In the genomic region with DNA sequence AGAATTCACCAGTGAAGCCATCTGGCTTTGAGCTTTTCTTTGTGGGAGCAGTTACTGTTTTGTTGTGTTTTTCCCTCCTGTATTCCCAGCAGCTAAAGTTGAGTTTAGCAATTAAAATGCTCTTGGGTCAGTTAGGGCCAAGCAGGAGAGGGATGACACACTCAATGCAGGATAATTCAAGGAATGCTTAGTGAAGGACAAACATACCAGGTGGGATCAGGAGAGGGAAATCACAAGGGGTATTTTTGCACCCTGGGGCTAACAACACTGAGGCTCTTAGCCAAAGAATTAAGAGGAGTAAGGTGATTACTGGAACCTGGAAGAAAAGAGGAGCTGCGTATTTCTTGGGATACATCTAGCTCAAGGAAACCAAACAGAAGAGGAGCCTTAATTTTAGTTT, we compare ENCODE assay signal across 22 cellular contexts.
DNase-seq lines count a peak whose midpoint lies in the region; ATAC-seq and TF ChIP-seq lines count a peak whose summit lies in the region.
"Had no signal": no experiment of that assay in that cellular context is flagged by ENCODE, and none has a peak within 500 bp of the region (broad histone marks: within the 10 kb centered on the region; RNA-seq: fewer than 3 reads in every experiment).

No MANE protein-coding gene starts in this region.

- H3K9ac ChIP-seq in NT2/D1 (ENCODE audit: insufficient read length, low read depth), result no peak overlapping the region

- TF ChIP-seq CTCF in GM23338 (conservative IDR thresholded peaks at IDR 0.05; ENCODE audit: low read depth in 2 of 2), result no peak
- no peak for TF ChIP-seq CTCF in endothelial cell (IDR thresholded peaks at IDR 0.05; ENCODE audit: unreplicated experiment)
- TF ChIP-seq CTCF in upper lobe of right lung (IDR thresholded peaks at IDR 0.05), result no peak

- H2AFZ ChIP-seq in GM23338, result peak overlapping the region; percentile 49

- H3K36me3 Mint-ChIP-seq in GM23338 (ENCODE audit: low read depth) (no peaks in the 10 kb centered on the region), endothelial cell (ENCODE audit: low read depth, unreplicated experiment) (no peaks in the 10 kb centered on the region)
- H3K36me3 Mint-ChIP-seq: CD8-positive, alpha-beta T cell; IgD-negative memory B cell had no signal

- H3K36me3 ChIP-seq in GM23338 (ENCODE audit: insufficient read depth) (no peaks in the 10 kb centered on the region), NT2/D1 (ENCODE audit: insufficient read depth, insufficient read length, low read length) (no peaks in the 10 kb centered on the region), upper lobe of right lung (no peaks in the 10 kb centered on the region)

- H3K4me2 ChIP-seq in GM23338, result no peak overlapping the region

- H3K27ac Mint-ChIP-seq in GM23338 (peak overlapping the region; percentile 91), endothelial cell (ENCODE audit: unreplicated experiment) (no peak overlapping the region)
- H3K27ac Mint-ChIP-seq: CD8-positive, alpha-beta T cell; IgD-negative memory B cell had no signal

- H3K4me3 Mint-ChIP-seq in GM23338, result no peak overlapping the region
- no peak overlapping the region for H3K4me3 Mint-ChIP-seq in endothelial cell (ENCODE audit: unreplicated experiment)
- H3K4me3 Mint-ChIP-seq: CD8-positive, alpha-beta T cell; IgD-negative memory B cell had no signal

- H3K9me3 Mint-ChIP-seq in GM23338 (no peaks in the 10 kb centered on the region), endothelial cell (ENCODE audit: unreplicated experiment) (no peaks in the 10 kb centered on the region)

- ATAC-seq in GM23338 (peak; percentile 98), upper lobe of right lung (no peak)
- ATAC-seq: CD8-positive, alpha-beta T cell; HCT116 had no signal

- intact Hi-C loops in upper lobe of right lung (cut with DNase I), result no loop called here

- H3K4me3 ChIP-seq in GM23338, result no peak overlapping the region
- no peak overlapping the region for H3K4me3 ChIP-seq in NT2/D1 (ENCODE audit: insufficient read length, low read depth)
- no peak overlapping the region for H3K4me3 ChIP-seq in upper lobe of right lung

- no peaks in the 10 kb centered on the region for H3K79me2 ChIP-seq in GM23338 (replicated peaks; ENCODE audit: insufficient read depth)

- H3K4me1 Mint-ChIP-seq in GM23338 (peaks cover 22% of the 10 kb centered on the region), endothelial cell (ENCODE audit: unreplicated experiment) (peaks cover 2% of the 10 kb centered on the region)
- H3K4me1 Mint-ChIP-seq: IgD-negative memory B cell had no signal

- no peaks in the 10 kb centered on the region for H3K9me3 ChIP-seq in NT2/D1 (ENCODE audit: insufficient read depth, low read length)
- H3K9me3 ChIP-seq in upper lobe of right lung, result no peaks in the 10 kb centered on the region

- no peaks in the 10 kb centered on the region for H3K27me3 ChIP-seq in GM23338 (ENCODE audit: insufficient read depth)
- H3K27me3 ChIP-seq in NT2/D1 (ENCODE audit: insufficient read depth, insufficient read length), result no peaks in the 10 kb centered on the region
- no peaks in the 10 kb centered on the region for H3K27me3 ChIP-seq in upper lobe of right lung

- H4K20me1 ChIP-seq in GM23338 (replicated peaks; ENCODE audit: insufficient read depth), result no peaks in the 10 kb centered on the region

- peak overlapping the region; percentile 58 for H3K27ac ChIP-seq in GM23338 (ENCODE audit: low read depth)
- H3K27ac ChIP-seq in upper lobe of right lung, result no peak overlapping the region

- DNase-seq in GM23338 (ENCODE audit: low spot score) (peak; percentile 47), NT2/D1 (ENCODE audit: low read depth, low spot score) (peak; percentile 57), iPS DF 19.7 (ENCODE audit: low read depth, low spot score) (peak; percentile 35), islet precursor cell (peak; percentile 74), endothelial cell (ENCODE audit: low spot score) (no peak), NCI-H748 treated with DMSO at 0.1 percent for 48 hours (lab: John Stamatoyannopoulos, UW) (no peak), upper lobe of right lung (no peak)
- no peak for DNase-seq in activated CD4-positive, alpha-beta T cell treated with anti-CD3 and anti-CD28 coated beads for 4 hours
- DNase-seq: 8988T; AML-193; C1 segment of cervical spinal cord; CD8-positive, alpha-beta T cell; GDM1; Karpas-422; MV-4-11; NCI-H1694 treated with DMSO at 0.1 percent for 48 hours; NCI-H2081 treated with DMSO at 0.1 percent for 48 hours; NCI-H2171 treated with DMSO at 0.1 percent for 48 hours; NCI-H446; Right ventricle myocardium superior had no signal

- no peaks in the 10 kb centered on the region for H3F3A ChIP-seq in GM23338 (replicated peaks; ENCODE audit: low read depth)

- H3K27me3 Mint-ChIP-seq in GM23338 (ENCODE audit: insufficient read depth, low read depth, poor library complexity) (no peaks in the 10 kb centered on the region), endothelial cell (ENCODE audit: unreplicated experiment) (peaks cover 2% of the 10 kb centered on the region)
- H3K27me3 Mint-ChIP-seq: IgD-negative memory B cell had no signal

- H3K9me2 ChIP-seq in GM23338 (ENCODE audit: insufficient read depth), result peaks cover 5% of the 10 kb centered on the region; the same call in 1 of the 2 replicates

- H3K4me1 ChIP-seq in GM23338 (ENCODE audit: insufficient read depth) (peaks cover 12% of the 10 kb centered on the region; the same call in 1 of the 2 replicates), NT2/D1 (ENCODE audit: insufficient read depth, insufficient read length) (no peaks in the 10 kb centered on the region), upper lobe of right lung (no peaks in the 10 kb centered on the region)

TF ChIP-seq in GM23338, 12 proteins besides CTCF, POLR2A, EP300 and RAD21:
- TF ChIP-seq JUNB (IDR thresholded peaks at IDR 0.05; ENCODE audit: unreplicated experiment), result no peak
- TF ChIP-seq, protein P1, sequence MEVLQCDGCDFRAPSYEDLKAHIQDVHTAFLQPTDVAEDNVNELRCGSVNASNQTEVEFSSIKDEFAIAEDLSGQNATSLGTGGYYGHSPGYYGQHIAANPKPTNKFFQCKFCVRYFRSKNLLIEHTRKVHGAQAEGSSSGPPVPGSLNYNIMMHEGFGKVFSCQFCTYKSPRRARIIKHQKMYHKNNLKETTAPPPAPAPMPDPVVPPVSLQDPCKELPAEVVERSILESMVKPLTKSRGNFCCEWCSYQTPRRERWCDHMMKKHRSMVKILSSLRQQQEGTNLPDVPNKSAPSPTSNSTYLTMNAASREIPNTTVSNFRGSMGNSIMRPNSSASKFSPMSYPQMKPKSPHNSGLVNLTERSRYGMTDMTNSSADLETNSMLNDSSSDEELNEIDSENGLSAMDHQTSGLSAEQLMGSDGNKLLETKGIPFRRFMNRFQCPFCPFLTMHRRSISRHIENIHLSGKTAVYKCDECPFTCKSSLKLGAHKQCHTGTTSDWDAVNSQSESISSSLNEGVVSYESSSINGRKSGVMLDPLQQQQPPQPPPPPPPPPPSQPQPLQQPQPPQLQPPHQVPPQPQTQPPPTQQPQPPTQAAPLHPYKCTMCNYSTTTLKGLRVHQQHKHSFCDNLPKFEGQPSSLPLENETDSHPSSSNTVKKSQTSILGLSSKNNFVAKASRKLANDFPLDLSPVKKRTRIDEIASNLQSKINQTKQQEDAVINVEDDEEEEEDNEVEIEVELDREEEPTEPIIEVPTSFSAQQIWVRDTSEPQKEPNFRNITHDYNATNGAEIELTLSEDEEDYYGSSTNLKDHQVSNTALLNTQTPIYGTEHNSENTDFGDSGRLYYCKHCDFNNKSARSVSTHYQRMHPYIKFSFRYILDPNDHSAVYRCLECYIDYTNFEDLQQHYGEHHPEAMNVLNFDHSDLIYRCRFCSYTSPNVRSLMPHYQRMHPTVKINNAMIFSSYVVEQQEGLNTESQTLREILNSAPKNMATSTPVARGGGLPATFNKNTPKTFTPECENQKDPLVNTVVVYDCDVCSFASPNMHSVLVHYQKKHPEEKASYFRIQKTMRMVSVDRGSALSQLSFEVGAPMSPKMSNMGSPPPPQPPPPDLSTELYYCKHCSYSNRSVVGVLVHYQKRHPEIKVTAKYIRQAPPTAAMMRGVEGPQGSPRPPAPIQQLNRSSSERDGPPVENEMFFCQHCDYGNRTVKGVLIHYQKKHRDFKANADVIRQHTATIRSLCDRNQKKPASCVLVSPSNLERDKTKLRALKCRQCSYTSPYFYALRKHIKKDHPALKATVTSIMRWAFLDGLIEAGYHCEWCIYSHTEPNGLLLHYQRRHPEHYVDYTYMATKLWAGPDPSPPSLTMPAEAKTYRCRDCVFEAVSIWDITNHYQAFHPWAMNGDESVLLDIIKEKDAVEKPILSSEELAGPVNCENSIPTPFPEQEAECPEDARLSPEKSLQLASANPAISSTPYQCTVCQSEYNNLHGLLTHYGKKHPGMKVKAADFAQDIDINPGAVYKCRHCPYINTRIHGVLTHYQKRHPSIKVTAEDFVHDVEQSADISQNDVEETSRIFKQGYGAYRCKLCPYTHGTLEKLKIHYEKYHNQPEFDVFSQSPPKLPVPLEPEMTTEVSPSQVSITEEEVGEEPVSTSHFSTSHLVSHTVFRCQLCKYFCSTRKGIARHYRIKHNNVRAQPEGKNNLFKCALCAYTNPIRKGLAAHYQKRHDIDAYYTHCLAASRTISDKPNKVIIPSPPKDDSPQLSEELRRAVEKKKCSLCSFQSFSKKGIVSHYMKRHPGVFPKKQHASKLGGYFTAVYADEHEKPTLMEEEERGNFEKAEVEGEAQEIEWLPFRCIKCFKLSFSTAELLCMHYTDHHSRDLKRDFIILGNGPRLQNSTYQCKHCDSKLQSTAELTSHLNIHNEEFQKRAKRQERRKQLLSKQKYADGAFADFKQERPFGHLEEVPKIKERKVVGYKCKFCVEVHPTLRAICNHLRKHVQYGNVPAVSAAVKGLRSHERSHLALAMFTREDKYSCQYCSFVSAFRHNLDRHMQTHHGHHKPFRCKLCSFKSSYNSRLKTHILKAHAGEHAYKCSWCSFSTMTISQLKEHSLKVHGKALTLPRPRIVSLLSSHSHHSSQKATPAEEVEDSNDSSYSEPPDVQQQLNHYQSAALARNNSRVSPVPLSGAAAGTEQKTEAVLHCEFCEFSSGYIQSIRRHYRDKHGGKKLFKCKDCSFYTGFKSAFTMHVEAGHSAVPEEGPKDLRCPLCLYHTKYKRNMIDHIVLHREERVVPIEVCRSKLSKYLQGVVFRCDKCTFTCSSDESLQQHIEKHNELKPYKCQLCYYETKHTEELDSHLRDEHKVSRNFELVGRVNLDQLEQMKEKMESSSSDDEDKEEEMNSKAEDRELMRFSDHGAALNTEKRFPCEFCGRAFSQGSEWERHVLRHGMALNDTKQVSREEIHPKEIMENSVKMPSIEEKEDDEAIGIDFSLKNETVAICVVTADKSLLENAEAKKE (CRISPR knock-in tag; IDR thresholded peaks at IDR 0.05), result peak; percentile 83

Comparison
In these comparisons a context has a peak if more than half of its experiments do, and no peak if none do; other contexts are left out.
1. DNase-seq: peak in GM23338 (single experiment), NT2/D1 (single experiment), iPS DF 19.7 (single experiment) and islet precursor cell (single experiment); none in endothelial cell (single experiment), NCI-H748 treated with DMSO at 0.1 percent for 48 hours (single experiment), upper lobe of right lung (single experiment) and activated CD4-positive, alpha-beta T cell treated with anti-CD3 and anti-CD28 coated beads for 4 hours (0 of 2).